ENCODE assay signal across 2 cellular contexts in the genomic region with DNA sequence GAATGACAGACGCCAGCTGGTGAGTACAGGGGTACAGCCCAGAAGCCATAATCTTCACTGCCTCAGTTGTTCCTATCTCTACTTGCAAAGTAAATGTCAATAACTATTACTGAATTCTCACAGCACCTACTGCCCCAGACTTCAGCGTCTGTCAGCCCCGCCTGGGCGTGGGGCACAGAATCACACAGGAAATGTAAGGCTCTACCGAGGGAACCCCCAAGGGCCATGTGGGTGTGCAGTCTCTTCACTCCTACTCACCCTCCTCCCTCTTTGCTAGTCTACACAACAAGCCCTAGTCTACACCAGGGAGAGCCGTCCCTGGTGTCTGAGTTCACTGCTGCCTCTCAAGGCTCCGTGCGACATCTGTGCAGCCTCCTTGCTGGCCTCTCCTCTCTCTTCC.
TF ChIP-seq lines count a peak whose summit lies in the region.

No MANE protein-coding gene starts in this region.

TF ChIP-seq in HepG2, 621 proteins besides CTCF, POLR2A, EP300 and RAD21:
- TF ChIP-seq SSRP1 (CRISPR knock-in tag; IDR thresholded peaks at IDR 0.05) (no peak), EED (CRISPR knock-in tag; IDR thresholded peaks at IDR 0.05) (0 out of 2 replicates have a peak, but pooled peaks have one; percentile 8), ZNF263 (CRISPR knock-in tag; IDR thresholded peaks at IDR 0.05) (0 out of 2 replicates have a peak, but pooled peaks have one; percentile 18), IKZF1 (IDR thresholded peaks at IDR 0.05) (no peak), PHF5A (CRISPR knock-in tag; IDR thresholded peaks at IDR 0.05; ENCODE audit: low read depth, unreplicated experiment) (no peak), PRPF4 (IDR thresholded peaks at IDR 0.05; ENCODE audit: low read depth, low read length, poor library complexity, severe bottlenecking) (no peak)

TF ChIP-seq in HEK293, 187 proteins besides CTCF, POLR2A, EP300 and RAD21:
- TF ChIP-seq EGR2 (tag by site-specific recombination; IDR thresholded peaks at IDR 0.05; ENCODE audit: low read depth) (0 out of 2 replicates have a peak, but pooled peaks have one; percentile 37), ZNF132 (tag by site-specific recombination; IDR thresholded peaks at IDR 0.05; ENCODE audit: borderline replicate concordance) (no peak)
